Comparison of ENCODE assay signal across 16 cellular contexts in genomic region chr14:62015248-62015647, GRCh38.
"Had no signal": no experiment of that assay in that cellular context is flagged by ENCODE, and none has a peak within 500 bp of the region (broad histone marks: within the 10 kb centered on the region; RNA-seq: fewer than 3 reads in every experiment).

No MANE protein-coding gene starts in this region.

- H3K36me3 ChIP-seq: ascending aorta, esophagus muscularis mucosa, tibial nerve, vagina had no signal

- H3K27ac ChIP-seq: ascending aorta, esophagus muscularis mucosa, tibial nerve, vagina had no signal

- ATAC-seq: mucosa of descending colon had no signal

- H3K27me3 ChIP-seq: ascending aorta, esophagus muscularis mucosa, tibial nerve, vagina had no signal

- H3K9me3 ChIP-seq: ascending aorta, mucosa of descending colon, tibial nerve, vagina had no signal

- DNase-seq: activated CD4-positive, alpha-beta T cell treated with anti-CD3 and anti-CD28 coated beads, Interleukin-2, amount 50 U/mL, for 1 hour; activated CD4-positive, CD25-positive, alpha-beta regulatory T cell treated with anti-CD3 and anti-CD28 coated beads, Interleukin-2, amount 50 U/mL, for 72 hours; activated CD8-positive, alpha-beta memory T cell treated with anti-CD3 and anti-CD28 coated beads, Interleukin-2, amount 50 U/mL, for 4 hours; activated effector memory CD4-positive, alpha-beta T cell treated with anti-CD3 and anti-CD28 coated beads, Interleukin-2, amount 50 U/mL, for 16 hours; activated naive CD4-positive, alpha-beta T cell treated with anti-CD3 and anti-CD28 coated beads, Interleukin-2, amount 50 U/mL, for 16 hours; activated T-cell treated with anti-CD3 and anti-CD28 coated beads, Interleukin-2, amount 50 U/mL, for 48 hours; cerebellar nuclear complex; dermis blood vessel endothelial cell; effector memory CD4-positive, alpha-beta T cell; mucosa of descending colon; naive B cell; stimulated activated CD4-positive, alpha-beta T cell treated with anti-CD3 and anti-CD28 coated beads, Interleukin-2, amount 100 ng/mL, for 24 hours had no signal

- H3K4me1 ChIP-seq: ascending aorta, esophagus muscularis mucosa, tibial nerve, vagina had no signal

- H3K4me3 ChIP-seq: ascending aorta, esophagus muscularis mucosa, mucosa of descending colon, tibial nerve, vagina had no signal
